Comparison of ENCODE assay signal across 8 cellular contexts in the genomic region with DNA sequence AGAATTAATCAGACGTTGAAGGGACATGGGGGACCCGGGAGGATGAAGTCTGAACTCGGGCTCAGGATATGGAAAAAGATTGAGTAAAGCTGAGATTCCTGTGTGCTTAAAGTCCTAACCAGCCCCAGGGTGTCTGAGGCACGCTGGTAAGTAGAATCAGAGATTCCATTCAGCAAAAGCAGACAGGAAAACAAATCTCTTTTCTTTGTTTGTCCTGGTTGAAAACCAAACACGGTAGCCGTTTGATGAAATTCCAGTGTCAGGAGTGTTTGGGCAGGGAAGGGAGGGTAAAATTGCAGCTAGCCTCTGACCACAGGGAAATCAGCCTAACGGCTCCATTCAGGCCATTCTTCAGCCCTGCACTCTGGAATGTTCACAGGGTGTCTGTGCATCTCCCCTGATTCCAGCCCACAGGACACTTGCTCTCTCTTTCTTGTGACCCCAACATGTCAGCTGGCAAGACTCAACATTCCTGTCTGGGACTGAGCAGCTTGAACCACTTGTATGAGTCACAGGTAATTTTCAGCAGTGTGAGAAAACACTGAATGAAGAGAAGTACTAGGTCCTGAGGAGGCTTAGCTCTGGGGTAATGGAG. TPM values are rescaled to one million over a fixed set of nuclear protein-coding genes. Genes with fewer than 3 reads are reported as not detected.
DNase-seq lines count a peak whose midpoint lies in the region; ATAC-seq and TF ChIP-seq lines count a peak whose summit lies in the region.

No MANE protein-coding gene starts in this region.

- DNase-seq in G401 (ENCODE audit: low spot score) (peak; percentile 59), NCI-H226 (peak; percentile 89), dermis microvascular lymphatic vessel endothelial cell (ENCODE audit: low read depth in 2 of 2) (peak; percentile 80 to 89), mucosa of descending colon (no peak), NCI-H1694 treated with DMSO at 0.1 percent for 48 hours (lab: John Stamatoyannopoulos, UW) (no peak), OCI-M1 (lab: John Stamatoyannopoulos, UW) (no peak)
- no peak for DNase-seq in activated CD8-positive, alpha-beta memory T cell treated with anti-CD3 and anti-CD28 coated beads, Interleukin-2, amount 50 U/mL, for 48 hours

- intact Hi-C loops in mucosa of descending colon (cut with DNase I, micrococcal nuclease), result no loop called here

- TF ChIP-seq CTCF in mucosa of descending colon (IDR thresholded peaks at IDR 0.05), result no peak

- H3K4me1 ChIP-seq in mucosa of descending colon (ENCODE audit: low read depth), result no peaks in the 10 kb centered on the region

- ATAC-seq in mucosa of descending colon, result peak; percentile 55
- no peak for ATAC-seq in GM21529 (IDR thresholded peaks at IDR 0.05; ENCODE audit: unreplicated experiment)

- H3K4me3 ChIP-seq in mucosa of descending colon, result no peak overlapping the region

- in situ Hi-C loops in G401 (cut with HindIII; ENCODE audit: low sequenced_read_pairs), result no loop called here

- no peaks in the 10 kb centered on the region for H3K36me3 ChIP-seq in mucosa of descending colon (ENCODE audit: low read depth)

- H3K9me3 ChIP-seq in mucosa of descending colon, result no peaks in the 10 kb centered on the region

RNA-seq across cellular contexts. Expression of gene NINJ2, which starts 31.0 kb away (rescaled TPM):
- total RNA-seq in G401 (2014; rRNA removed; shearing (Covaris generic)), result 0.31 and 5.0 TPM in 2 replicates
- 2.4 and 3.0 TPM in 2 replicates for total RNA-seq in dermis microvascular lymphatic vessel endothelial cell
- 1 to 10 TPM; 3.6 to 5.2 (median 3.8) TPM for total RNA-seq in mucosa of descending colon

Comparison
In these comparisons a context has a peak if more than half of its experiments do, and no peak if none do; other contexts are left out.
1. DNase-seq: peak in G401 (single experiment), NCI-H226 (single experiment) and dermis microvascular lymphatic vessel endothelial cell (2 of 2); none in mucosa of descending colon (0 of 3), NCI-H1694 treated with DMSO at 0.1 percent for 48 hours (single experiment), OCI-M1 (single experiment) and activated CD8-positive, alpha-beta memory T cell treated with anti-CD3 and anti-CD28 coated beads, Interleukin-2, amount 50 U/mL, for 48 hours (single experiment).